8 cellular contexts compared by ENCODE assay signal in genomic region chr20:35663516-35663812, GRCh38. TPM values are rescaled to one million over a fixed set of nuclear protein-coding genes. Genes with fewer than 3 reads are reported as not detected.
DNase-seq lines count a peak whose midpoint lies in the region; ATAC-seq lines count a peak whose summit lies in the region.

No MANE protein-coding gene starts in this region.

- H3K36me3 Mint-ChIP-seq in activated CD4-positive, alpha-beta T cell treated with anti-CD3 and anti-CD28 coated beads, Interleukin-2, amount 10 ng/mL, durations not matched to agents 24 days and 14 days (ENCODE audit: low read depth), result peaks cover 47% of the 10 kb centered on the region
- peaks cover 20% of the 10 kb centered on the region for H3K36me3 Mint-ChIP-seq in activated T-helper 1 cell treated with anti-CD3 and anti-CD28 coated beads, Interleukin-12 subunit alpha, Interleukin-12 subunit beta, Interleukin-2, Interleukin-4 antibody, amounts not matched to agents 30 ng/mL and 10 ng/mL and 1 ng/mL, durations not matched to agents 14 hours and 24 hours and 36 hours (ENCODE audit: low read depth)

- H3K4me3 Mint-ChIP-seq in activated CD4-positive, alpha-beta T cell treated with anti-CD3 and anti-CD28 coated beads, Interleukin-2, amount 10 ng/mL, durations not matched to agents 24 days and 14 days, result peak overlapping the region; percentile 91
- H3K4me3 Mint-ChIP-seq in activated T-helper 1 cell treated with anti-CD3 and anti-CD28 coated beads, Interleukin-12 subunit alpha, Interleukin-12 subunit beta, Interleukin-2, Interleukin-4 antibody, amounts not matched to agents 30 ng/mL and 10 ng/mL and 1 ng/mL, durations not matched to agents 14 hours and 24 hours and 36 hours, result peak overlapping the region; percentile 95

- H3K27ac ChIP-seq in iPS DF 6.9 (ENCODE audit: low read length), result no peak overlapping the region

- H3K4me1 ChIP-seq in iPS DF 6.9 (ENCODE audit: control insufficient read depth, insufficient read depth, low read length), result no peaks in the 10 kb centered on the region

- intact Hi-C loops in activated CD4-positive, alpha-beta T cell treated with anti-CD3 and anti-CD28 coated beads, Interleukin-2, amount 10 ng/mL, durations not matched to agents 24 days and 14 days (cut with micrococcal nuclease), result loop anchor here (5.0 kb wide), 2 partner anchors 61 to 289 kb away; partner anchors contain the start of gene SCAND1
- intact Hi-C loops in activated T-helper 1 cell treated with anti-CD3 and anti-CD28 coated beads, Interleukin-12 subunit alpha, Interleukin-12 subunit beta, Interleukin-2, Interleukin-4 antibody, amounts not matched to agents 30 ng/mL and 10 ng/mL and 1 ng/mL, durations not matched to agents 14 hours and 24 hours and 36 hours (cut with micrococcal nuclease), result loop anchor here (1.0 to 10.0 kb wide), 6 partner anchors 61 to 799 kb away; partner anchors contain the start of genes CEP250, SCAND1 and TRPC4AP

- H3K4me3 ChIP-seq in iPS DF 6.9 (ENCODE audit: low read length), result peak overlapping the region; percentile 56; the same call in 1 of the 2 replicates

- no peaks in the 10 kb centered on the region for H3K27me3 Mint-ChIP-seq in activated CD4-positive, alpha-beta T cell treated with anti-CD3 and anti-CD28 coated beads, Interleukin-2, amount 10 ng/mL, durations not matched to agents 24 days and 14 days
- H3K27me3 Mint-ChIP-seq in activated T-helper 1 cell treated with anti-CD3 and anti-CD28 coated beads, Interleukin-12 subunit alpha, Interleukin-12 subunit beta, Interleukin-2, Interleukin-4 antibody, amounts not matched to agents 30 ng/mL and 10 ng/mL and 1 ng/mL, durations not matched to agents 14 hours and 24 hours and 36 hours (ENCODE audit: insufficient read depth), result no peaks in the 10 kb centered on the region

- no peaks in the 10 kb centered on the region for H3K9me3 ChIP-seq in iPS DF 6.9 (ENCODE audit: control insufficient read depth, insufficient read depth, low read length)

- no peaks in the 10 kb centered on the region for H3K27me3 ChIP-seq in iPS DF 6.9 (ENCODE audit: control insufficient read depth, insufficient read depth, low read length)

- H3K27ac Mint-ChIP-seq in activated CD4-positive, alpha-beta T cell treated with anti-CD3 and anti-CD28 coated beads, Interleukin-2, amount 10 ng/mL, durations not matched to agents 24 days and 14 days, result peak overlapping the region; percentile 99
- H3K27ac Mint-ChIP-seq in activated T-helper 1 cell treated with anti-CD3 and anti-CD28 coated beads, Interleukin-12 subunit alpha, Interleukin-12 subunit beta, Interleukin-2, Interleukin-4 antibody, amounts not matched to agents 30 ng/mL and 10 ng/mL and 1 ng/mL, durations not matched to agents 14 hours and 24 hours and 36 hours, result peak overlapping the region; percentile 99

- no peaks in the 10 kb centered on the region for H3K9me3 Mint-ChIP-seq in activated CD4-positive, alpha-beta T cell treated with anti-CD3 and anti-CD28 coated beads, Interleukin-2, amount 10 ng/mL, durations not matched to agents 24 days and 14 days
- H3K9me3 Mint-ChIP-seq in activated T-helper 1 cell treated with anti-CD3 and anti-CD28 coated beads, Interleukin-12 subunit alpha, Interleukin-12 subunit beta, Interleukin-2, Interleukin-4 antibody, amounts not matched to agents 30 ng/mL and 10 ng/mL and 1 ng/mL, durations not matched to agents 14 hours and 24 hours and 36 hours, result no peaks in the 10 kb centered on the region

- peak; percentile 9 for ATAC-seq in stimulated activated naive CD8-positive, alpha-beta T cell treated with anti-CD3 and anti-CD28 coated beads, Interleukin-15, Interleukin-2, amounts not matched to agents 100 U/mL and 50 U/mL, for 24 hours
- no peak for ATAC-seq in GM18868 (IDR thresholded peaks at IDR 0.05; ENCODE audit: unreplicated experiment)

- H3K4me1 Mint-ChIP-seq in activated CD4-positive, alpha-beta T cell treated with anti-CD3 and anti-CD28 coated beads, Interleukin-2, amount 10 ng/mL, durations not matched to agents 24 days and 14 days, result peaks cover 46% of the 10 kb centered on the region
- H3K4me1 Mint-ChIP-seq in activated T-helper 1 cell treated with anti-CD3 and anti-CD28 coated beads, Interleukin-12 subunit alpha, Interleukin-12 subunit beta, Interleukin-2, Interleukin-4 antibody, amounts not matched to agents 30 ng/mL and 10 ng/mL and 1 ng/mL, durations not matched to agents 14 hours and 24 hours and 36 hours (ENCODE audit: low read depth), result peaks cover 59% of the 10 kb centered on the region

- WGBS in iPS DF 6.9 (ENCODE audit: insufficient coverage, insufficient read length), result no CpG with 5 or more reads among the region's 7 CpGs

- DNase-seq in activated CD4-positive, alpha-beta T cell treated with anti-CD3 and anti-CD28 coated beads, Interleukin-2, amount 10 ng/mL, durations not matched to agents 24 days and 14 days, result no peak
- no peak for DNase-seq in activated CD4-positive, alpha-beta T cell treated with anti-CD3 and anti-CD28 coated beads for 1 hour
- DNase-seq in activated T-helper 1 cell treated with anti-CD3 and anti-CD28 coated beads, Interleukin-12 subunit alpha, Interleukin-12 subunit beta, Interleukin-2, Interleukin-4 antibody, amounts not matched to agents 30 ng/mL and 10 ng/mL and 1 ng/mL, durations not matched to agents 14 hours and 24 hours and 36 hours (ENCODE audit: low spot score), result no peak
- DNase-seq in iPS DF 6.9 (ENCODE audit: low read depth, low spot score) (no peak), NCI-H1105 treated with DMSO at 0.1 percent for 48 hours (lab: John Stamatoyannopoulos, UW) (no peak), NCI-H524 treated with DMSO at 0.1 percent for 48 hours (lab: John Stamatoyannopoulos, UW) (no peak)
- DNase-seq in stimulated activated naive CD8-positive, alpha-beta T cell treated with anti-CD3 and anti-CD28 coated beads, Interleukin-15, Interleukin-2, amounts not matched to agents 100 U/mL and 50 U/mL, for 24 hours, result no peak

- H3K36me3 ChIP-seq in iPS DF 6.9 (ENCODE audit: control insufficient read depth, insufficient read depth, low read length), result no peaks in the 10 kb centered on the region

RNA-seq across cellular contexts. Expression of gene CPNE1, which starts 1.2 kb away (rescaled TPM):
- total RNA-seq in activated CD4-positive, alpha-beta T cell treated with anti-CD3 and anti-CD28 coated beads, Interleukin-2, amount 10 ng/mL, durations not matched to agents 24 days and 14 days, result 317 and 318 TPM in 2 replicates
- 304 and 308 TPM in 2 replicates for total RNA-seq in activated T-helper 1 cell treated with anti-CD3 and anti-CD28 coated beads, Interleukin-12 subunit alpha, Interleukin-12 subunit beta, Interleukin-2, Interleukin-4 antibody, amounts not matched to agents 30 ng/mL and 10 ng/mL and 1 ng/mL, durations not matched to agents 14 hours and 24 hours and 36 hours

RNA-seq across cellular contexts. Expression of gene RBM12, which starts 1.2 kb away (rescaled TPM):
- 148 and 151 TPM in 2 replicates for total RNA-seq in activated CD4-positive, alpha-beta T cell treated with anti-CD3 and anti-CD28 coated beads, Interleukin-2, amount 10 ng/mL, durations not matched to agents 24 days and 14 days
- total RNA-seq in activated T-helper 1 cell treated with anti-CD3 and anti-CD28 coated beads, Interleukin-12 subunit alpha, Interleukin-12 subunit beta, Interleukin-2, Interleukin-4 antibody, amounts not matched to agents 30 ng/mL and 10 ng/mL and 1 ng/mL, durations not matched to agents 14 hours and 24 hours and 36 hours, result 151 and 168 TPM in 2 replicates

RNA-seq across cellular contexts. Expression of gene NFS1, which starts 35.7 kb away (rescaled TPM):
- total RNA-seq in activated CD4-positive, alpha-beta T cell treated with anti-CD3 and anti-CD28 coated beads, Interleukin-2, amount 10 ng/mL, durations not matched to agents 24 days and 14 days, result 41.3 and 42.8 TPM in 2 replicates
- total RNA-seq in activated T-helper 1 cell treated with anti-CD3 and anti-CD28 coated beads, Interleukin-12 subunit alpha, Interleukin-12 subunit beta, Interleukin-2, Interleukin-4 antibody, amounts not matched to agents 30 ng/mL and 10 ng/mL and 1 ng/mL, durations not matched to agents 14 hours and 24 hours and 36 hours, result 35.7 and 36.2 TPM in 2 replicates

RNA-seq across cellular contexts. Expression of gene ROMO1, which starts 35.7 kb away (rescaled TPM):
- total RNA-seq in activated CD4-positive, alpha-beta T cell treated with anti-CD3 and anti-CD28 coated beads, Interleukin-2, amount 10 ng/mL, durations not matched to agents 24 days and 14 days, result 82.3 and 94.9 TPM in 2 replicates
- total RNA-seq in activated T-helper 1 cell treated with anti-CD3 and anti-CD28 coated beads, Interleukin-12 subunit alpha, Interleukin-12 subunit beta, Interleukin-2, Interleukin-4 antibody, amounts not matched to agents 30 ng/mL and 10 ng/mL and 1 ng/mL, durations not matched to agents 14 hours and 24 hours and 36 hours, result 80.3 and 95.6 TPM in 2 replicates

RNA-seq across cellular contexts. Expression of gene SPAG4, which starts 47.8 kb away (rescaled TPM):
- 3.5 and 5.2 TPM in 2 replicates for total RNA-seq in activated CD4-positive, alpha-beta T cell treated with anti-CD3 and anti-CD28 coated beads, Interleukin-2, amount 10 ng/mL, durations not matched to agents 24 days and 14 days
- total RNA-seq in activated T-helper 1 cell treated with anti-CD3 and anti-CD28 coated beads, Interleukin-12 subunit alpha, Interleukin-12 subunit beta, Interleukin-2, Interleukin-4 antibody, amounts not matched to agents 30 ng/mL and 10 ng/mL and 1 ng/mL, durations not matched to agents 14 hours and 24 hours and 36 hours, result 3.6 and 5.1 TPM in 2 replicates
